ENCODE assay signal across 15 cellular contexts in genomic region chr2:88615822-88616221, GRCh38. TPM values are rescaled to one million over a fixed set of nuclear protein-coding genes. Genes with fewer than 3 reads are reported as not detected.
A peak's percentile ranks its signal among the peaks of the same experiment; 100 is the strongest.
DNase-seq lines count a peak whose midpoint lies in the region; ATAC-seq and TF ChIP-seq lines count a peak whose summit lies in the region.
"Had no signal": no experiment of that assay in that cellular context is flagged by ENCODE, and none has a peak within 500 bp of the region (broad histone marks: within the 10 kb centered on the region; RNA-seq: fewer than 3 reads in every experiment).

No MANE protein-coding gene starts in this region.

- H3K4me1 ChIP-seq in Karpas-422 (ENCODE audit: low read length) (peaks cover 34% of the 10 kb centered on the region), Peyer's patch (no peaks in the 10 kb centered on the region)
- H3K4me1 ChIP-seq: BE2C had no signal

- H3K27ac ChIP-seq in Karpas-422 (ENCODE audit: low read length) (0 out of 2 replicates have a peak overlapping the region, but pooled peaks have one; percentile 10), Peyer's patch (peak overlapping the region in 1 of 4 donors; percentile 19)
- H3K27ac ChIP-seq: epithelial cell of prostate had no signal

- H3K36me3 ChIP-seq in Karpas-422 (ENCODE audit: insufficient read depth, low read length): no peaks in the 10 kb centered on the region
- peaks cover 0 to 7% (median 0%) of the 10 kb centered on the region in 3 donors for H3K36me3 ChIP-seq in Peyer's patch
- H3K36me3 ChIP-seq: BE2C had no signal

- no peaks in the 10 kb centered on the region for H3K27me3 ChIP-seq in Karpas-422 (ENCODE audit: low read length)
- H3K27me3 ChIP-seq in Peyer's patch: no peaks in the 10 kb centered on the region
- H3K27me3 ChIP-seq: BE2C had no signal

- H3K9me3 ChIP-seq in Karpas-422 (ENCODE audit: low read length) (no peaks in the 10 kb centered on the region), Peyer's patch (no peaks in the 10 kb centered on the region)
- H3K9me3 ChIP-seq: BE2C had no signal

- no peaks in the 10 kb centered on the region for H3K9me3 Mint-ChIP-seq in glutamatergic neuron (ENCODE audit: unreplicated experiment)
- H3K9me3 Mint-ChIP-seq: HFFc6; natural killer cell treated with Interleukin-12 subunit alpha and Interleukin-12 subunit beta and Interleukin-15 and Interleukin-18, amount 100 ng/mL, for 72 hours; T-helper 2 cell treated with Interferon-gamma antibody and Interleukin-4, amounts not matched to agents 5 μg/mL and 100 μg/mL, for 36 hours had no signal

- peak overlapping the region; percentile 20 for H3K4me2 ChIP-seq in Karpas-422 (ENCODE audit: low read depth, low read length, poor library complexity, severe bottlenecking)

- H3K4me3 ChIP-seq in Karpas-422 (ENCODE audit: low read length) (no peak overlapping the region), foreskin fibroblast (ENCODE audit: low read depth in 1 of 2, low read length in 2 of 2) (no peak overlapping the region), Peyer's patch (no peak overlapping the region)

- intact Hi-C loops in left cardiac atrium (cut with DNase I): no loop called here

- peaks cover 81% of the 10 kb centered on the region for H3K79me2 ChIP-seq in Karpas-422 (ENCODE audit: low read length)

- no peaks in the 10 kb centered on the region for H4K20me1 ChIP-seq in Karpas-422 (ENCODE audit: insufficient read depth, low read depth, low read length)

- H3K4me1 Mint-ChIP-seq in glutamatergic neuron (ENCODE audit: low read depth, unreplicated experiment): peaks cover 10% of the 10 kb centered on the region

- H3K9me2 ChIP-seq in Karpas-422 (replicated peaks; ENCODE audit: insufficient read depth, low read length): no peaks in the 10 kb centered on the region

- H3K27ac Mint-ChIP-seq in glutamatergic neuron (ENCODE audit: unreplicated experiment): no peak overlapping the region
- H3K27ac Mint-ChIP-seq: HFFc6; natural killer cell treated with Interleukin-12 subunit alpha and Interleukin-12 subunit beta and Interleukin-15 and Interleukin-18, amount 100 ng/mL, for 72 hours; T-helper 2 cell treated with Interferon-gamma antibody and Interleukin-4, amounts not matched to agents 5 μg/mL and 100 μg/mL, for 36 hours had no signal

- in situ Hi-C loops in GM13977 (cut with MboI; ENCODE audit: low pct_unique_long_range_greater_than_20kb, low sequenced_read_pairs, unreplicated experiment): no loop called here

- DNase-seq in GM13977 (ENCODE audit: low spot score) (peak; percentile 23), Karpas-422 (no peak), foreskin fibroblast (no peak), Peyer's patch (no peak), glutamatergic neuron (no peak), left cardiac atrium (no peak)
- DNase-seq: activated CD8-positive, alpha-beta memory T cell treated with anti-CD3 and anti-CD28 coated beads, Interleukin-2, amount 50 U/mL, for 4 hours; BE2C; GDM1; HFFc6 had no signal

- TF ChIP-seq POLR2A in Peyer's patch (IDR thresholded peaks at IDR 0.05): no peak

- H3K27me3 Mint-ChIP-seq in glutamatergic neuron (ENCODE audit: unreplicated experiment): no peaks in the 10 kb centered on the region
- H3K27me3 Mint-ChIP-seq: natural killer cell treated with Interleukin-12 subunit alpha and Interleukin-12 subunit beta and Interleukin-15 and Interleukin-18, amount 100 ng/mL, for 72 hours had no signal

- H3K4me3 Mint-ChIP-seq in glutamatergic neuron (ENCODE audit: unreplicated experiment): no peak overlapping the region
- H3K4me3 Mint-ChIP-seq: HFFc6; natural killer cell treated with Interleukin-12 subunit alpha and Interleukin-12 subunit beta and Interleukin-15 and Interleukin-18, amount 100 ng/mL, for 72 hours; T-helper 2 cell treated with Interferon-gamma antibody and Interleukin-4, amounts not matched to agents 5 μg/mL and 100 μg/mL, for 36 hours had no signal

- no peak overlapping the region for H2AFZ ChIP-seq in Karpas-422 (ENCODE audit: low read length)

- H3K9ac ChIP-seq in Karpas-422 (ENCODE audit: low read length): no peak overlapping the region

- no peaks in the 10 kb centered on the region for H3K36me3 Mint-ChIP-seq in glutamatergic neuron (ENCODE audit: unreplicated experiment)
- H3K36me3 Mint-ChIP-seq: natural killer cell treated with Interleukin-12 subunit alpha and Interleukin-12 subunit beta and Interleukin-15 and Interleukin-18, amount 100 ng/mL, for 72 hours had no signal

- ATAC-seq in GM19463 (IDR thresholded peaks at IDR 0.05; ENCODE audit: unreplicated experiment) (peak; percentile 42), HG02938 (IDR thresholded peaks at IDR 0.05; ENCODE audit: unreplicated experiment) (peak; percentile 60), left cardiac atrium (no peak)

- TF ChIP-seq CTCF in GM13977 (IDR thresholded peaks at IDR 0.05; ENCODE audit: extremely low read depth, insufficient read depth, missing control alignments) (no peak), foreskin fibroblast (IDR thresholded peaks at IDR 0.05; ENCODE audit: low read depth, low read length) (no peak), Peyer's patch (IDR thresholded peaks at IDR 0.05) (no peak), glutamatergic neuron (IDR thresholded peaks at IDR 0.05; ENCODE audit: partially characterized antibody, unreplicated experiment) (no peak)

RNA-seq across cellular contexts. Expression of gene EIF2AK3, which starts 11.4 kb away (rescaled TPM):
- total RNA-seq in Karpas-422 (2014; rRNA removed; shearing (Covaris generic); ENCODE audit: low replicate concordance): 10.7 and 18.4 TPM in 2 replicates
- 10 to 100 TPM; 17.1 to 93.3 (median 18.6) TPM for total RNA-seq in Peyer's patch
- total RNA-seq in glutamatergic neuron (ENCODE audit: unreplicated experiment): 129 TPM
- total RNA-seq in left cardiac atrium: 10 to 100 TPM in 1 of 2 donors, 1 to 10 TPM in 1; 7.9 to 13.6 TPM

Comparison
In these comparisons a context has a peak if more than half of its experiments do, and no peak if none do; other contexts are left out.
1. ATAC-seq: peak in GM19463 (single experiment) and HG02938 (single experiment); none in left cardiac atrium (0 of 2).